ENCODE assay signal across 8 cellular contexts in genomic region chr1:61301824-61302652, GRCh38.
A peak's percentile ranks its signal among the peaks of the same experiment; 100 is the strongest.
DNase-seq lines count a peak whose midpoint lies in the region; ATAC-seq lines count a peak whose summit lies in the region.

No MANE protein-coding gene starts in this region.

- ATAC-seq in GM19023 (IDR thresholded peaks at IDR 0.05; ENCODE audit: unreplicated experiment), result peak; percentile 70
- ATAC-seq in HG03558 (IDR thresholded peaks at IDR 0.05; ENCODE audit: extremely low read depth, unreplicated experiment), result peak; percentile 42
- ATAC-seq in sciatic nerve, result peak; percentile 93
- ATAC-seq in GM21737 (IDR thresholded peaks at IDR 0.05; ENCODE audit: unreplicated experiment), result no peak
- no peak for ATAC-seq in HG03139 (IDR thresholded peaks at IDR 0.05; ENCODE audit: unreplicated experiment)

- intact Hi-C loops in sciatic nerve (cut with DNase I), result no loop called here

- peak overlapping the region; percentile 16 for H3K27ac ChIP-seq in epithelial cell of prostate

- DNase-seq in epithelial cell of prostate (ENCODE audit: low read depth, low spot score) (no peak), sciatic nerve (ENCODE audit: low spot score) (no peak), NCI-H2029 (lab: John Stamatoyannopoulos, UW) (no peak), hippocampal formation (lab: John Stamatoyannopoulos, UW) (no peak)

Comparison
In these comparisons a context has a peak if more than half of its experiments do, and no peak if none do; other contexts are left out.
1. ATAC-seq: peak in GM19023 (single experiment), HG03558 (single experiment) and sciatic nerve (single experiment); none in GM21737 (single experiment) and HG03139 (single experiment).